1 cellular context compared by ENCODE assay signal in the genomic region with DNA sequence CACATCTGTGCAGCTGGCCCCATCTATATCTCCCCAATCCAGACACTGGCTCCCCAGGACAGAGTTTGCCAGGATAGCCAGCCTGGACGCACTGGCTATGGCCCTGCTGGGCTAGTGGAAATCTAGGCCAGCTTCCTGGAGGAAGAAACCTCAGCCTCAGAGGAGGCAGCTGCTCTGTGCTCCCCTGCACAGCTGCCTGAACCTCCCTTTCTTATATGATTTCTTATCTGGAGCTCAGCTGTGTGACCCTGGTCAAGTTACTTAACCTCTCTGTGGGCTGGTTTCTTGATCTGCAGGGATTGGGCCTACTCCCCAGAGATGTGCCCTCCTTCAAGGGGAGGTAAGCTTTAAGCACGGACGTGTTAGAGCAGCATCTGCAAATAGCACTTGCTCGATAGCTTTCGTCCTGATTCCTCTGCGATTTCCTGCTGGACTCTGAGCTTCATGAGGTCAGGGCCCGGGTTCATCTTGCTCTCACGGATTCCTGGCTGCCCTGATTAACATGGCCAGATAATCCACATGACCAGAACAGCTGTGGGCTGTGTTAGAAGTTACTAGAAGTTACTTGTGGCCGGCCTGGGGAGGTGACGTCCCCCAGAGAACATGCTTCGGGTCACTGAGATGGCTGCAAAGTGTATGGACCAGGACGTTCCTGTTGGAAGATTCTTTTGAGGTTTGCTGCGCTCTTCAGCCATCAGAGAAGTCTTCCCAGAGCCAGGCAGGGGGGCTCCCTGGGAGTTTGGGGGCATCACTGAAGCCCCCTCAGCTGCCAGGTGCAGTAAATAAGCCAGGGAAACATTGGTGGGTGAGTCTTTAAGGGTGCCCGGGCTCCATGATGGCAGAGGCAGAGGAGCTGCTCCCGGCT.
TF ChIP-seq lines count a peak whose summit lies in the region.

No MANE protein-coding gene starts in this region.

TF ChIP-seq in GM12878, 131 proteins besides CTCF, POLR2A, EP300 and RAD21:
- TF ChIP-seq SMARCA5 (IDR thresholded peaks at IDR 0.05), result 0 out of 2 replicates have a peak, but pooled peaks have one; percentile 35
- no peak for TF ChIP-seq BACH1 (IDR thresholded peaks at IDR 0.05; ENCODE audit: borderline replicate concordance)
- TF ChIP-seq ZNF24 (IDR thresholded peaks at IDR 0.05), result no peak
- TF ChIP-seq, protein P1, sequence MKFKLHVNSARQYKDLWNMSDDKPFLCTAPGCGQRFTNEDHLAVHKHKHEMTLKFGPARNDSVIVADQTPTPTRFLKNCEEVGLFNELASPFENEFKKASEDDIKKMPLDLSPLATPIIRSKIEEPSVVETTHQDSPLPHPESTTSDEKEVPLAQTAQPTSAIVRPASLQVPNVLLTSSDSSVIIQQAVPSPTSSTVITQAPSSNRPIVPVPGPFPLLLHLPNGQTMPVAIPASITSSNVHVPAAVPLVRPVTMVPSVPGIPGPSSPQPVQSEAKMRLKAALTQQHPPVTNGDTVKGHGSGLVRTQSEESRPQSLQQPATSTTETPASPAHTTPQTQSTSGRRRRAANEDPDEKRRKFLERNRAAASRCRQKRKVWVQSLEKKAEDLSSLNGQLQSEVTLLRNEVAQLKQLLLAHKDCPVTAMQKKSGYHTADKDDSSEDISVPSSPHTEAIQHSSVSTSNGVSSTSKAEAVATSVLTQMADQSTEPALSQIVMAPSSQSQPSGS (IDR thresholded peaks at IDR 0.05; ENCODE audit: low read length), result no peak
TF ChIP-seq in GM12878: peak in this region for 1.
